Comparison of ENCODE assay signal across 8 cellular contexts in the genomic region with DNA sequence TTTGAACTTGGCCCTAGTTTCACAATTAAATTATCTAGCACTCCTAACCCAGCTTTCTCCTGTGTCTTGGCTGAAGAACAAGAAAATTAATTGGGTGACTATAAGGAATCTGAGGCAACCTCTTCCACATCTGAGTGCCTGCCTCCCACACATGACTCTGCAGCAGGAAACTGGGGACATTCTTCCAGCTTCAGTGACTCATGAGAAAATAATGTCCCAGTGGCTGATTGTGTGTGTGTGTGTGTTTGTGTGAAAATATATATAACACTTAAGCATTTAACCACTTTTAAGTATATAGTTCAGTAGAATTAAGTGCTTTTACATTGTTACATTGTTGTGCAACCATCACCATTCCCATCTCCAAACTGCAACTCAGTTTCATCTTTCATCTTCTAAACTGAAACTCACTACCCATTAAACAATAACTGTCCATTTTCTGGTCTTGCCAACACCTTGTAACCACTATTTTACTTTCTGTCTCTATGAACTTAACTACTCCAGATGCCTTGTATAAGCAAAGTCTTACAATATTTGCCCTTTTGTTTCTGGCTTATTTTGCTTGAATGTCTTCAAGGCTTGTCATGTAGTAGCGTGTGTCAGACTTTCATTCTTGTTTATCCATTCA. TPM values are rescaled to one million over a fixed set of nuclear protein-coding genes. Genes with fewer than 3 reads are reported as not detected.
A peak's percentile ranks its signal among the peaks of the same experiment; 100 is the strongest.
DNase-seq lines count a peak whose midpoint lies in the region; ATAC-seq and TF ChIP-seq lines count a peak whose summit lies in the region.

No MANE protein-coding gene starts in this region.

- H3K27ac ChIP-seq in heart right ventricle: peak overlapping the region in 6 of 10 donors; percentile 25 to 60 (median 38)

- peak; percentile 77 to 90 for DNase-seq in SW 1271 (lab: John Stamatoyannopoulos, UW)
- peak in 1 of 2 donors; percentile 47 for DNase-seq in heart right ventricle
- no peak for DNase-seq in NCI-H1694 (lab: John Stamatoyannopoulos, UW)
- no peak for DNase-seq in SKM-1 (lab: John Stamatoyannopoulos, UW; ENCODE audit: unreplicated experiment)
- DNase-seq in stimulated activated CD4-positive, alpha-beta T cell treated with anti-CD3 and anti-CD28 coated beads, Interleukin-4, amount 100 ng/mL, for 1 hour: no peak

- no peak for TF ChIP-seq CTCF in heart right ventricle (IDR thresholded peaks at IDR 0.05)

- H3K36me3 ChIP-seq in heart right ventricle: peaks cover 0 to 100% (median 49%) of the 10 kb centered on the region in 9 donors
- peaks cover 83% of the 10 kb centered on the region for H3K36me3 ChIP-seq in skeletal muscle satellite cell (ENCODE audit: insufficient read depth, low read length)

- no peaks in the 10 kb centered on the region for H3K27me3 ChIP-seq in heart right ventricle
- no peaks in the 10 kb centered on the region for H3K27me3 ChIP-seq in skeletal muscle satellite cell (ENCODE audit: control insufficient read depth, insufficient read depth, low read length)

- peak overlapping the region; percentile 54 for H3K9ac ChIP-seq in skeletal muscle satellite cell (ENCODE audit: low read depth, low read length)

- peak overlapping the region; percentile 58 for H3K4me2 ChIP-seq in skeletal muscle satellite cell (ENCODE audit: low read length)

- no peak overlapping the region for H3K4me3 ChIP-seq in heart right ventricle
- H3K4me3 ChIP-seq in skeletal muscle satellite cell (ENCODE audit: low read length): peak overlapping the region; percentile 22

- intact Hi-C loops in heart right ventricle (cut with DNase I): no loop called here

- H3K4me1 ChIP-seq in heart right ventricle: peaks cover 0 to 61% (median 46%) of the 10 kb centered on the region in 9 donors
- peaks cover 48% of the 10 kb centered on the region for H3K4me1 ChIP-seq in skeletal muscle satellite cell (ENCODE audit: control insufficient read depth, insufficient read depth, low read length)

- no peaks in the 10 kb centered on the region for H3K9me3 ChIP-seq in heart right ventricle
- H3K9me3 ChIP-seq in skeletal muscle satellite cell (replicated peaks; ENCODE audit: low read length): no peaks in the 10 kb centered on the region

- peak; percentile 49 for ATAC-seq in GM18498 (IDR thresholded peaks at IDR 0.05; ENCODE audit: unreplicated experiment)
- peak in 6 of 8 donors; percentile 52 to 91 (median 86) for ATAC-seq in heart right ventricle
- ATAC-seq in GM21528 (IDR thresholded peaks at IDR 0.05; ENCODE audit: low FRiP score, unreplicated experiment): no peak

- WGBS in heart right ventricle, 2 donors: 98 to 100% methylated on average over 1 of the region's 1 CpG

RNA-seq across cellular contexts. Expression of a gene that starts 8.7 kb away (rescaled TPM):
- total RNA-seq in heart right ventricle: 1 to 10 TPM; 1.3 to 5.4 (median 2.7) TPM
- polyA plus RNA-seq in heart right ventricle: 1 to 10 TPM; 1.3 to 3.7 TPM
- 7.6 and 9.6 TPM in 2 replicates for total RNA-seq in skeletal muscle satellite cell (2012; rRNA removed)

RNA-seq across cellular contexts. Expression of a gene that starts 40.8 kb away (rescaled TPM):
- total RNA-seq in heart right ventricle: not detected
- polyA plus RNA-seq in heart right ventricle: not detected
- total RNA-seq in skeletal muscle satellite cell (2012; rRNA removed): not detected in 2 replicates

Comparison
In these comparisons a context has a peak if more than half of its experiments do, and no peak if none do; other contexts are left out.
1. DNase-seq: peak in SW 1271 (2 of 2); none in NCI-H1694 (single experiment), SKM-1 (single experiment) and stimulated activated CD4-positive, alpha-beta T cell treated with anti-CD3 and anti-CD28 coated beads, Interleukin-4, amount 100 ng/mL, for 1 hour (single experiment).